ENCODE assay signal across 8 cellular contexts in genomic region chr10:131055437-131055836, GRCh38.
"Had no signal": no experiment of that assay in that cellular context is flagged by ENCODE, and none has a peak within 500 bp of the region (broad histone marks: within the 10 kb centered on the region; RNA-seq: fewer than 3 reads in every experiment).

No MANE protein-coding gene starts in this region.

- FAIRE-seq: G401.6, GM12878, GM12891, GM12892, GM18507, GM19239 had no signal

- H3K4me3 ChIP-seq: GM12878 had no signal

- DNase-seq: GDM1, GF-D8 had no signal
